Comparison of ENCODE assay signal across 2 cellular contexts in the genomic region with DNA sequence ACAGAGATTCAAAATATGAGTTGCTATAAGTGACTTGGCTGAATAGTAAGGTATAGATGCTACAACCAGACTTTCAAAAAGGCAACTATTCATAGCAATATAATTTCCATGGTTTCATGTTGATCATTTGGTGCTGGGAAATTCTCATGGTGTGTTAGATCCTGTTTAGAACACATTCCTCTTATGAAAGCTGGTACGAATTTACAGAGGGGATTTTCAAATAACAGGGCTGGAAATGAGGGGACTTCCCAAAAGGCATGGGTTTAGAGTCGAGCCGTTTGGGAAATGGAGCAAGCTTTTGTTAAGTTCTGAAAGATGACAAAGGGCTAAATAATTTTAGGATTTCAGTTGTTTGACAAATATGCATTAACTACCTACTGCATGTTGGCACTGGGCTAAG.
TF ChIP-seq lines count a peak whose summit lies in the region.

No MANE protein-coding gene starts in this region.

TF ChIP-seq in GM23338, 12 proteins besides CTCF, POLR2A, EP300 and RAD21:
- TF ChIP-seq, protein P1, sequence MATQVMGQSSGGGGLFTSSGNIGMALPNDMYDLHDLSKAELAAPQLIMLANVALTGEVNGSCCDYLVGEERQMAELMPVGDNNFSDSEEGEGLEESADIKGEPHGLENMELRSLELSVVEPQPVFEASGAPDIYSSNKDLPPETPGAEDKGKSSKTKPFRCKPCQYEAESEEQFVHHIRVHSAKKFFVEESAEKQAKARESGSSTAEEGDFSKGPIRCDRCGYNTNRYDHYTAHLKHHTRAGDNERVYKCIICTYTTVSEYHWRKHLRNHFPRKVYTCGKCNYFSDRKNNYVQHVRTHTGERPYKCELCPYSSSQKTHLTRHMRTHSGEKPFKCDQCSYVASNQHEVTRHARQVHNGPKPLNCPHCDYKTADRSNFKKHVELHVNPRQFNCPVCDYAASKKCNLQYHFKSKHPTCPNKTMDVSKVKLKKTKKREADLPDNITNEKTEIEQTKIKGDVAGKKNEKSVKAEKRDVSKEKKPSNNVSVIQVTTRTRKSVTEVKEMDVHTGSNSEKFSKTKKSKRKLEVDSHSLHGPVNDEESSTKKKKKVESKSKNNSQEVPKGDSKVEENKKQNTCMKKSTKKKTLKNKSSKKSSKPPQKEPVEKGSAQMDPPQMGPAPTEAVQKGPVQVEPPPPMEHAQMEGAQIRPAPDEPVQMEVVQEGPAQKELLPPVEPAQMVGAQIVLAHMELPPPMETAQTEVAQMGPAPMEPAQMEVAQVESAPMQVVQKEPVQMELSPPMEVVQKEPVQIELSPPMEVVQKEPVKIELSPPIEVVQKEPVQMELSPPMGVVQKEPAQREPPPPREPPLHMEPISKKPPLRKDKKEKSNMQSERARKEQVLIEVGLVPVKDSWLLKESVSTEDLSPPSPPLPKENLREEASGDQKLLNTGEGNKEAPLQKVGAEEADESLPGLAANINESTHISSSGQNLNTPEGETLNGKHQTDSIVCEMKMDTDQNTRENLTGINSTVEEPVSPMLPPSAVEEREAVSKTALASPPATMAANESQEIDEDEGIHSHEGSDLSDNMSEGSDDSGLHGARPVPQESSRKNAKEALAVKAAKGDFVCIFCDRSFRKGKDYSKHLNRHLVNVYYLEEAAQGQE (IDR thresholded peaks at IDR 0.05; ENCODE audit: unreplicated experiment) = no peak
- TF ChIP-seq ZNF462 (CRISPR knock-in tag; IDR thresholded peaks at IDR 0.05) = no peak
- TF ChIP-seq ZNF114 (CRISPR knock-in tag; IDR thresholded peaks at IDR 0.05) = no peak
- no peak for TF ChIP-seq CREB1 (CRISPR knock-in tag; IDR thresholded peaks at IDR 0.05; ENCODE audit: low read depth)

TF ChIP-seq in GM12878, 131 proteins besides CTCF, POLR2A, EP300 and RAD21:
- TF ChIP-seq BCL3 (IDR thresholded peaks at IDR 0.05; ENCODE audit: borderline replicate concordance, insufficient read depth, low read depth, low read length, poor library complexity, severe bottlenecking) (peak; percentile 25), JUNB (IDR thresholded peaks at IDR 0.05) (peak; percentile 13; the same call in 1 of the 2 replicates), RUNX3 (IDR thresholded peaks at IDR 0.05; ENCODE audit: low read length) (no peak), SMC3 (IDR thresholded peaks at IDR 0.05; ENCODE audit: borderline replicate concordance, low read length) (no peak), SIN3A (IDR thresholded peaks at IDR 0.05; ENCODE audit: low read depth, low read length) (no peak), ZNF24 (IDR thresholded peaks at IDR 0.05) (no peak), CUX1 (IDR thresholded peaks at IDR 0.05; ENCODE audit: insufficient replicate concordance, low read depth, low read length) (no peak), SP1 (IDR thresholded peaks at IDR 0.05; ENCODE audit: low read depth, low read length) (no peak), ZBED1 (IDR thresholded peaks at IDR 0.05; ENCODE audit: borderline replicate concordance) (no peak), RAD51 (IDR thresholded peaks at IDR 0.05) (no peak), CREM (IDR thresholded peaks at IDR 0.05; ENCODE audit: low read depth) (0 out of 2 replicates have a peak, but pooled peaks have one; percentile 12), FOXM1 (IDR thresholded peaks at IDR 0.05; ENCODE audit: low read depth, low read length) (no peak), ZZZ3 (IDR thresholded peaks at IDR 0.05; ENCODE audit: control insufficient read depth, insufficient read length, low read depth) (no peak), EED (IDR thresholded peaks at IDR 0.05; ENCODE audit: low read depth) (peak; percentile 43; the same call in 1 of the 2 replicates), MYB (IDR thresholded peaks at IDR 0.05; ENCODE audit: borderline replicate concordance, low read depth, low read length) (no peak), ZSCAN29 (IDR thresholded peaks at IDR 0.05) (no peak)
- TF ChIP-seq, protein P2, sequence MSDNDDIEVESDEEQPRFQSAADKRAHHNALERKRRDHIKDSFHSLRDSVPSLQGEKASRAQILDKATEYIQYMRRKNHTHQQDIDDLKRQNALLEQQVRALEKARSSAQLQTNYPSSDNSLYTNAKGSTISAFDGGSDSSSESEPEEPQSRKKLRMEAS (IDR thresholded peaks at IDR 0.05; ENCODE audit: low read depth, low read length) = no peak
- TF ChIP-seq, protein P3, sequence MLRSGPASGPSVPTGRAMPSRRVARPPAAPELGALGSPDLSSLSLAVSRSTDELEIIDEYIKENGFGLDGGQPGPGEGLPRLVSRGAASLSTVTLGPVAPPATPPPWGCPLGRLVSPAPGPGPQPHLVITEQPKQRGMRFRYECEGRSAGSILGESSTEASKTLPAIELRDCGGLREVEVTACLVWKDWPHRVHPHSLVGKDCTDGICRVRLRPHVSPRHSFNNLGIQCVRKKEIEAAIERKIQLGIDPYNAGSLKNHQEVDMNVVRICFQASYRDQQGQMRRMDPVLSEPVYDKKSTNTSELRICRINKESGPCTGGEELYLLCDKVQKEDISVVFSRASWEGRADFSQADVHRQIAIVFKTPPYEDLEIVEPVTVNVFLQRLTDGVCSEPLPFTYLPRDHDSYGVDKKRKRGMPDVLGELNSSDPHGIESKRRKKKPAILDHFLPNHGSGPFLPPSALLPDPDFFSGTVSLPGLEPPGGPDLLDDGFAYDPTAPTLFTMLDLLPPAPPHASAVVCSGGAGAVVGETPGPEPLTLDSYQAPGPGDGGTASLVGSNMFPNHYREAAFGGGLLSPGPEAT (IDR thresholded peaks at IDR 0.05; ENCODE audit: low read depth) = no peak
- TF ChIP-seq, protein P4, sequence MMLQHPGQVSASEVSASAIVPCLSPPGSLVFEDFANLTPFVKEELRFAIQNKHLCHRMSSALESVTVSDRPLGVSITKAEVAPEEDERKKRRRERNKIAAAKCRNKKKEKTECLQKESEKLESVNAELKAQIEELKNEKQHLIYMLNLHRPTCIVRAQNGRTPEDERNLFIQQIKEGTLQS (IDR thresholded peaks at IDR 0.05; ENCODE audit: borderline replicate concordance, extremely low read depth, low read depth, low read length) = no peak
